Comparison of ENCODE assay signal across 24 cellular contexts in the genomic region with DNA sequence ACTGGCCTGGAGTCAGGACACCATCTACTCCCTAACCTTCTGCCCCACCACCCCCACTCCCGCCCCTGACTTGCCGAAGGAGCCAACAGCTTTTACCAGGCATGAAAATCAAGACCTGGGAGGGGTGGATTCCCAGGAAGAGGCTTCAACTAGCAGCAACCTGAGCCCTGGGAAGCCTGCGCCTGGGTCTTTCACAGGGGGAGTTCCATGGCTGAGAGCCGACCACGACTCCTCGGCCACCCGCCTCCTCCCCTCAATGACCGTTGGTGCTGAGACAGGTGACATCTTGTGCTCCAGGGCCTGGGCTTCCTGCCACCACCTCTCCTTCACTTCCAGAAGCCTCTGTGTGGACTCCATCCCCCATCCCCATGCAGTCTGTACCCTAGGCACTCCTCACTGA. TPM values are rescaled to one million over a fixed set of nuclear protein-coding genes. Genes with fewer than 3 reads are reported as not detected.
"Had no signal": no experiment of that assay in that cellular context is flagged by ENCODE, and none has a peak within 500 bp of the region (broad histone marks: within the 10 kb centered on the region; RNA-seq: fewer than 3 reads in every experiment).

No MANE protein-coding gene starts in this region.

- H3K27ac Mint-ChIP-seq: T-cell had no signal

- ATAC-seq: HepG2, Panc1, PC-3, T-cell had no signal

- H3K36me3 Mint-ChIP-seq: T-cell had no signal

- H3K27me3 Mint-ChIP-seq: T-cell had no signal

- H3K4me1 Mint-ChIP-seq: T-cell had no signal

- H3K4me3 Mint-ChIP-seq: T-cell had no signal

- H3K9me3 Mint-ChIP-seq: T-cell had no signal

- DNase-seq: IMR-90, Karpas-422, KG1, MG63, NCI-H1092, NCI-H1105 treated with DMSO at 0.1 percent for 48 hours, NCI-H1417 treated with DMSO at 0.1 percent for 48 hours, NCI-H146, NCI-H1694 treated with DMSO at 0.1 percent for 48 hours, NCI-H1930, NCI-H2171 treated with DMSO at 0.1 percent for 48 hours, NCI-H345, NCI-H446 treated with DMSO at 0.1 percent for 48 hours, NCI-H510A treated with DMSO at 0.1 percent for 48 hours, NCI-H526, NCI-H82, PC-3, SHP77, SK-N-SH, SW 1271, T-cell had no signal

RNA-seq across cellular contexts. Expression of gene BARX1, which starts 37.1 kb away (rescaled TPM):
- total RNA-seq: HepG2, HT1080, IMR-90, PC-3, T-cell had no signal
